Comparison of ENCODE assay signal across 31 cellular contexts in the genomic region with DNA sequence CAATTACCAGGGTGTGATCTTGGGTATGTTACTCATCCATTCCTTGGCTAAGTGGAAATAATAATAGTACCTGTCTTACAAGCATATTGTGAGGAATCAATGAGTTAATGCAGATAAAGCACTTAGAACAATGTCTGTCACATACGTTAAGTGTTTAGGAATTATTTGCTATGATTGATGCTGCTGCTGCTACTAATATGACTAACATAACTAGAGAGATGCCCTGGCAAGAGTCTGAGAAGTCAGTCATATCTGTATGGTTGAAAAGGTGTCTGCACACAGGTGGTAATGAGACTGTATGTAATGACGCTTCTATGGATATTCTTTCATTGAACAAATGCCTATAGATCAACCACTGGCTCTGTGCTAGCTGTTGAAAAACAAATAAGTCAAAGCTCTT.
"Had no signal": no experiment of that assay in that cellular context is flagged by ENCODE, and none has a peak within 500 bp of the region (broad histone marks: within the 10 kb centered on the region; RNA-seq: fewer than 3 reads in every experiment).

No MANE protein-coding gene starts in this region.

- ATAC-seq: activated CD8-positive, alpha-beta T cell treated with anti-CD3 and anti-CD28 coated beads for 36 hours; activated naive CD8-positive, alpha-beta T cell treated with anti-CD3 and anti-CD28 coated beads, Interleukin-2, amount 50 U/mL, for 24 hours; body of pancreas; effector memory CD8-positive, alpha-beta T cell; foreskin keratinocyte; gastrocnemius medialis; heart left ventricle had no signal

- DNase-seq: activated CD4-positive, alpha-beta T cell treated with anti-CD3 and anti-CD28 coated beads for 4 hours; activated CD4-positive, alpha-beta T cell treated with anti-CD3 and anti-CD28 coated beads, Interleukin-2, amount 50 U/mL, for 1 hour; activated CD4-positive, alpha-beta T cell treated with anti-CD3 and anti-CD28 coated beads, Interleukin-2, amount 50 U/mL, for 48 hours; activated CD4-positive, CD25-positive, alpha-beta regulatory T cell; activated CD4-positive, CD25-positive, alpha-beta regulatory T cell treated with anti-CD3 and anti-CD28 coated beads, Interleukin-2, amount 50 U/mL, for 72 hours; activated CD8-positive, alpha-beta memory T cell treated with anti-CD3 and anti-CD28 coated beads for 24 hours; activated CD8-positive, alpha-beta T cell treated with anti-CD3 and anti-CD28 coated beads for 36 hours; activated gamma-delta T cell; activated naive CD4-positive, alpha-beta T cell; activated naive CD4-positive, alpha-beta T cell treated with anti-CD3 and anti-CD28 coated beads, Interleukin-2, amount 50 U/mL, for 16 hours; activated naive CD8-positive, alpha-beta T cell treated with anti-CD3 and anti-CD28 coated beads for 36 hours; activated naive CD8-positive, alpha-beta T cell treated with anti-CD3 and anti-CD28 coated beads, Interleukin-2, amount 50 U/mL, for 24 hours; activated T-cell treated with anti-CD3 and anti-CD28 coated beads, Interleukin-2, amount 50 U/mL, for 1 hour; activated T-cell treated with anti-CD3 and anti-CD28 coated beads, Interleukin-2, amount 50 U/mL, for 72 hours; adrenal gland; amygdala; aorta; body of pancreas; caudate nucleus; cortex of kidney; dermis blood vessel endothelial cell; effector CD4-positive, alpha-beta T cell; effector memory CD8-positive, alpha-beta T cell; erythroblast; foreskin keratinocyte; gastrocnemius medialis; glutamatergic neuron; heart left ventricle; T-helper 2 cell had no signal

- H3K36me3 ChIP-seq: adrenal gland, esophagus muscularis mucosa, gastrocnemius medialis, heart left ventricle had no signal

- H3K4me1 ChIP-seq: adrenal gland, body of pancreas, esophagus muscularis mucosa, foreskin keratinocyte, gastrocnemius medialis, heart left ventricle had no signal

- H3K27me3 ChIP-seq: adrenal gland, body of pancreas, esophagus muscularis mucosa, gastrocnemius medialis, heart left ventricle had no signal

- H3K9me3 ChIP-seq: adrenal gland, body of pancreas, esophagus muscularis mucosa, gastrocnemius medialis, heart left ventricle had no signal

- FAIRE-seq: colon had no signal

- H3K27ac ChIP-seq: adrenal gland, body of pancreas, esophagus muscularis mucosa, foreskin keratinocyte, gastrocnemius medialis, heart left ventricle had no signal

- H3K27me3 Mint-ChIP-seq: activated naive CD8-positive, alpha-beta T cell treated with anti-CD3 and anti-CD28 coated beads for 36 hours had no signal

- H3K36me3 Mint-ChIP-seq: activated naive CD8-positive, alpha-beta T cell treated with anti-CD3 and anti-CD28 coated beads for 36 hours had no signal

- H3K27ac Mint-ChIP-seq: activated CD8-positive, alpha-beta T cell treated with anti-CD3 and anti-CD28 coated beads for 36 hours; activated naive CD8-positive, alpha-beta T cell treated with anti-CD3 and anti-CD28 coated beads for 36 hours; activated naive CD8-positive, alpha-beta T cell treated with anti-CD3 and anti-CD28 coated beads, Interleukin-2, amount 50 U/mL, for 24 hours; activated T-cell treated with anti-CD3 and anti-CD28 coated beads, Interleukin-2, amount 50 U/mL, for 72 hours; effector memory CD8-positive, alpha-beta T cell had no signal

- H3K4me3 Mint-ChIP-seq: activated CD8-positive, alpha-beta T cell treated with anti-CD3 and anti-CD28 coated beads for 36 hours; activated naive CD8-positive, alpha-beta T cell treated with anti-CD3 and anti-CD28 coated beads for 36 hours; activated naive CD8-positive, alpha-beta T cell treated with anti-CD3 and anti-CD28 coated beads, Interleukin-2, amount 50 U/mL, for 24 hours; activated T-cell treated with anti-CD3 and anti-CD28 coated beads, Interleukin-2, amount 50 U/mL, for 72 hours; effector memory CD8-positive, alpha-beta T cell had no signal

- H3K9me3 Mint-ChIP-seq: activated CD8-positive, alpha-beta T cell treated with anti-CD3 and anti-CD28 coated beads for 36 hours; activated naive CD8-positive, alpha-beta T cell treated with anti-CD3 and anti-CD28 coated beads for 36 hours; activated naive CD8-positive, alpha-beta T cell treated with anti-CD3 and anti-CD28 coated beads, Interleukin-2, amount 50 U/mL, for 24 hours; activated T-cell treated with anti-CD3 and anti-CD28 coated beads, Interleukin-2, amount 50 U/mL, for 72 hours; effector memory CD8-positive, alpha-beta T cell had no signal

- H3K4me3 ChIP-seq: adrenal gland, body of pancreas, esophagus muscularis mucosa, gastrocnemius medialis, heart left ventricle had no signal
